8 cellular contexts compared by ENCODE assay signal in genomic region chr19:13839193-13839937, GRCh38. TPM values are rescaled to one million over a fixed set of nuclear protein-coding genes. Genes with fewer than 3 reads are reported as not detected.
DNase-seq lines count a peak whose midpoint lies in the region; ATAC-seq lines count a peak whose summit lies in the region.

No MANE protein-coding gene starts in this region.

- CTCF ChIA-PET in CD4-positive, alpha-beta memory T cell (lab: Charles Lee; ENCODE audit: partially characterized antibody), result interaction anchor here (1.0 to 5.7 kb wide), 6 partner anchors 20 to 65 kb away, joined by 3 to 37 read pairs (median 4); partner anchors contain the start of genes C19orf53 and ZSWIM4

- peaks cover 2 to 38% of the 10 kb centered on the region in 2 donors for H3K36me3 Mint-ChIP-seq in CD4-positive, alpha-beta memory T cell

- peak overlapping the region; percentile 63 to 86 for H3K4me3 ChIP-seq in CD4-positive, alpha-beta memory T cell (ENCODE audit: low read length in 2 of 2)
- peak overlapping the region; percentile 93 for H3K4me3 ChIP-seq in mesodermal cell (ENCODE audit: extremely low read depth, insufficient read depth, low read length, poor library complexity, severe bottlenecking)

- peaks cover 25 to 87% (median 46%) of the 10 kb centered on the region in 4 donors for H3K4me1 Mint-ChIP-seq in CD4-positive, alpha-beta memory T cell

- no peaks in the 10 kb centered on the region for H3K27me3 Mint-ChIP-seq in CD4-positive, alpha-beta memory T cell

- peak; percentile 75 to 96 (median 79) for DNase-seq in CD4-positive, alpha-beta memory T cell
- DNase-seq in NAMALWA (ENCODE audit: low spot score), result peak; percentile 73
- peak; percentile 78 to 85 for DNase-seq in activated CD4-positive, alpha-beta T cell treated with anti-CD3 and anti-CD28 coated beads, Interleukin-2, amount 50 U/mL, for 24 hours (ENCODE audit: low read depth in 1 of 2, low spot score in 1 of 2)
- peak; percentile 89 for DNase-seq in dermis blood vessel endothelial cell
- DNase-seq in stimulated activated CD8-positive, alpha-beta memory T cell treated with anti-CD3 and anti-CD28 coated beads, Interleukin-4, amount 100 ng/mL, for 4 hours (ENCODE audit: low read depth in 2 of 2, low spot score in 1 of 2), result peak; percentile 79 to 89

- peaks cover 0 to 3% (median 0%) of the 10 kb centered on the region in 8 donors for H3K9me3 Mint-ChIP-seq in CD4-positive, alpha-beta memory T cell

- ATAC-seq in GM21447 (IDR thresholded peaks at IDR 0.05; ENCODE audit: unreplicated experiment) (peak; percentile 40), GM19455 (IDR thresholded peaks at IDR 0.05; ENCODE audit: unreplicated experiment) (no peak)

- H3K4me3 Mint-ChIP-seq in CD4-positive, alpha-beta memory T cell, result peak overlapping the region; percentile 84 to 97 (median 95)

- H3K27me3 ChIP-seq in CD4-positive, alpha-beta memory T cell (ENCODE audit: insufficient read depth, low read length), result no peaks in the 10 kb centered on the region

- H3K4me1 ChIP-seq in CD4-positive, alpha-beta memory T cell (ENCODE audit: insufficient read depth, low read length), result peaks cover 78% of the 10 kb centered on the region
- H3K4me1 ChIP-seq in mesodermal cell (ENCODE audit: control insufficient read depth, insufficient read depth, low read length, poor library complexity, severe bottlenecking), result peaks cover 46% of the 10 kb centered on the region

- 89% methylated on average over 22 to 28 of the region's 31 CpGs for WGBS in mesodermal cell (ENCODE audit: insufficient coverage in 2 of 2), 2 experiments

- H3K27ac Mint-ChIP-seq in CD4-positive, alpha-beta memory T cell, result peak overlapping the region; percentile 99 to 100 (median 99)

- POLR2A ChIA-PET in CD4-positive, alpha-beta memory T cell (lab: Charles Lee; ENCODE audit: partially characterized antibody), result interaction anchor here (0.6 to 9.7 kb wide), 14 partner anchors 10 to 297 kb away, joined by 3 to 204 read pairs (median 5); partner anchors contain the start of genes ASF1B, C19orf53, IL27RA and MRI1

- H3K27ac ChIP-seq in CD4-positive, alpha-beta memory T cell (ENCODE audit: low read depth, low read length), result peak overlapping the region; percentile 98
- H3K27ac ChIP-seq in mesodermal cell (ENCODE audit: low read depth, low read length, severe bottlenecking), result peak overlapping the region; percentile 64

- no peaks in the 10 kb centered on the region for H3K9me3 ChIP-seq in CD4-positive, alpha-beta memory T cell (ENCODE audit: control insufficient read depth in 1 of 2, low read length in 2 of 2)
- no peaks in the 10 kb centered on the region for H3K9me3 ChIP-seq in mesodermal cell (ENCODE audit: control insufficient read depth, low read length)

- H3K36me3 ChIP-seq in CD4-positive, alpha-beta memory T cell (ENCODE audit: insufficient read depth, low read length), result peaks cover 4% of the 10 kb centered on the region
- peaks cover 71% of the 10 kb centered on the region for H3K36me3 ChIP-seq in mesodermal cell (ENCODE audit: control insufficient read depth, insufficient read depth, low read length)

- intact Hi-C loops in CD4-positive, alpha-beta memory T cell (cut with micrococcal nuclease), result loop anchor here (1.0 to 2.0 kb wide), 3 partner anchors 8 to 45 kb away; partner anchors contain the start of gene ZSWIM4

RNA-seq across cellular contexts. Expression of gene NANOS3, which starts 37.6 kb away (rescaled TPM):
- not detected for total RNA-seq in CD4-positive, alpha-beta memory T cell
- polyA plus RNA-seq in CD4-positive, alpha-beta memory T cell, result not detected
- not detected in 2 replicates for total RNA-seq in dermis blood vessel endothelial cell
- 3.8 TPM for polyA plus RNA-seq in mesodermal cell (2013, experiment 1 of 2)
- polyA plus RNA-seq in mesodermal cell (2013, experiment 2 of 2), result 2.2 TPM

RNA-seq across cellular contexts. Expression of gene ZSWIM4, which starts 44.1 kb away (rescaled TPM):
- 1 to 10 TPM; 6.4 to 6.6 TPM for total RNA-seq in CD4-positive, alpha-beta memory T cell
- 1 to 10 TPM in 1 of 2 donors, under 1 TPM in 1; 0.33 to 1.6 TPM for polyA plus RNA-seq in CD4-positive, alpha-beta memory T cell
- total RNA-seq in dermis blood vessel endothelial cell, result 23.7 and 26.0 TPM in 2 replicates
- polyA plus RNA-seq in mesodermal cell (2013, experiment 1 of 2), result 25.4 TPM
- polyA plus RNA-seq in mesodermal cell (2013, experiment 2 of 2), result 17.4 TPM
